ENCODE assay signal across 2 cellular contexts in the genomic region with DNA sequence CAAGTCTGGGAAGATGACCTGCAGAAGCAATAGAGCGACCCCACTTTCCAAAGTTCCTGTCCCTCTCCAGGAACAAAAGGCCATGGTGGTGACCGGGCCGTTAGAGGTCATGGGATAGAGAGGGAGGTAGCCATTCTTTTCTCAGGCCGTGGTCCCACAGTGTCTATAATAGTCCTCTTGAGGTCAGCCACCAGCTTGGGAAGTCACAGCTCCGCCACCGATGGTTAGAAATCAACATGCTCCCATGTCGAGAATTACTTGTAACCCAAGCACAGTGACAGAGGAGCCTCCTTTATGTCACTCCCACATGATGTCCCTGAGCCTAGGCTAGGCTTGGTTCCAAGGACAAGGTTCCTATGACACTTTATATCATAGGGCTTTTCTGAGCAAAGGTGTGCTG.
TF ChIP-seq lines count a peak whose summit lies in the region.

No MANE protein-coding gene starts in this region.

TF ChIP-seq in liver, 16 proteins besides CTCF, POLR2A, EP300 and RAD21:
- no peak for TF ChIP-seq FOXA2 (IDR thresholded peaks at IDR 0.05)
- TF ChIP-seq NR2F2 (IDR thresholded peaks at IDR 0.05): peak; percentile 95
- TF ChIP-seq RXRA (IDR thresholded peaks at IDR 0.05): peak in 1 of 2 donors; percentile 39
- TF ChIP-seq, protein P1, sequence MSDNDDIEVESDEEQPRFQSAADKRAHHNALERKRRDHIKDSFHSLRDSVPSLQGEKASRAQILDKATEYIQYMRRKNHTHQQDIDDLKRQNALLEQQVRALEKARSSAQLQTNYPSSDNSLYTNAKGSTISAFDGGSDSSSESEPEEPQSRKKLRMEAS (IDR thresholded peaks at IDR 0.05): no peak

TF ChIP-seq in HepG2, 621 proteins besides CTCF, POLR2A, EP300 and RAD21:
- no peak for TF ChIP-seq ZNF891 (CRISPR knock-in tag; IDR thresholded peaks at IDR 0.05)
- TF ChIP-seq KDM3A (CRISPR knock-in tag; IDR thresholded peaks at IDR 0.05; ENCODE audit: low read depth): no peak
- TF ChIP-seq FOXO1 (CRISPR knock-in tag; IDR thresholded peaks at IDR 0.05): no peak
- no peak for TF ChIP-seq ZMYM3 (CRISPR knock-in tag; IDR thresholded peaks at IDR 0.05)
- TF ChIP-seq, protein P2, sequence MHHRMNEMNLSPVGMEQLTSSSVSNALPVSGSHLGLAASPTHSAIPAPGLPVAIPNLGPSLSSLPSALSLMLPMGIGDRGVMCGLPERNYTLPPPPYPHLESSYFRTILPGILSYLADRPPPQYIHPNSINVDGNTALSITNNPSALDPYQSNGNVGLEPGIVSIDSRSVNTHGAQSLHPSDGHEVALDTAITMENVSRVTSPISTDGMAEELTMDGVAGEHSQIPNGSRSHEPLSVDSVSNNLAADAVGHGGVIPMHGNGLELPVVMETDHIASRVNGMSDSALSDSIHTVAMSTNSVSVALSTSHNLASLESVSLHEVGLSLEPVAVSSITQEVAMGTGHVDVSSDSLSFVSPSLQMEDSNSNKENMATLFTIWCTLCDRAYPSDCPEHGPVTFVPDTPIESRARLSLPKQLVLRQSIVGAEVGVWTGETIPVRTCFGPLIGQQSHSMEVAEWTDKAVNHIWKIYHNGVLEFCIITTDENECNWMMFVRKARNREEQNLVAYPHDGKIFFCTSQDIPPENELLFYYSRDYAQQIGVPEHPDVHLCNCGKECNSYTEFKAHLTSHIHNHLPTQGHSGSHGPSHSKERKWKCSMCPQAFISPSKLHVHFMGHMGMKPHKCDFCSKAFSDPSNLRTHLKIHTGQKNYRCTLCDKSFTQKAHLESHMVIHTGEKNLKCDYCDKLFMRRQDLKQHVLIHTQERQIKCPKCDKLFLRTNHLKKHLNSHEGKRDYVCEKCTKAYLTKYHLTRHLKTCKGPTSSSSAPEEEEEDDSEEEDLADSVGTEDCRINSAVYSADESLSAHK (CRISPR knock-in tag; IDR thresholded peaks at IDR 0.05; ENCODE audit: borderline replicate concordance): no peak
- no peak for TF ChIP-seq ZNF629 (CRISPR knock-in tag; conservative IDR thresholded peaks at IDR 0.05)
- TF ChIP-seq, protein P3, sequence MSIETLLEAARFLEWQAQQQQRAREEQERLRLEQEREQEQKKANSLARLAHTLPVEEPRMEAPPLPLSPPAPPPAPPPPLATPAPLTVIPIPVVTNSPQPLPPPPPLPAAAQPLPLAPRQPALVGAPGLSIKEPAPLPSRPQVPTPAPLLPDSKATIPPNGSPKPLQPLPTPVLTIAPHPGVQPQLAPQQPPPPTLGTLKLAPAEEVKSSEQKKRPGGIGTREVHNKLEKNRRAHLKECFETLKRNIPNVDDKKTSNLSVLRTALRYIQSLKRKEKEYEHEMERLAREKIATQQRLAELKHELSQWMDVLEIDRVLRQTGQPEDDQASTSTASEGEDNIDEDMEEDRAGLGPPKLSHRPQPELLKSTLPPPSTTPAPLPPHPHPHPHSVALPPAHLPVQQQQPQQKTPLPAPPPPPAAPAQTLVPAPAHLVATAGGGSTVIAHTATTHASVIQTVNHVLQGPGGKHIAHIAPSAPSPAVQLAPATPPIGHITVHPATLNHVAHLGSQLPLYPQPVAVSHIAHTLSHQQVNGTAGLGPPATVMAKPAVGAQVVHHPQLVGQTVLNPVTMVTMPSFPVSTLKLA (IDR thresholded peaks at IDR 0.05): no peak
- TF ChIP-seq, protein P4, sequence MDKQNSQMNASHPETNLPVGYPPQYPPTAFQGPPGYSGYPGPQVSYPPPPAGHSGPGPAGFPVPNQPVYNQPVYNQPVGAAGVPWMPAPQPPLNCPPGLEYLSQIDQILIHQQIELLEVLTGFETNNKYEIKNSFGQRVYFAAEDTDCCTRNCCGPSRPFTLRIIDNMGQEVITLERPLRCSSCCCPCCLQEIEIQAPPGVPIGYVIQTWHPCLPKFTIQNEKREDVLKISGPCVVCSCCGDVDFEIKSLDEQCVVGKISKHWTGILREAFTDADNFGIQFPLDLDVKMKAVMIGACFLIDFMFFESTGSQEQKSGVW (CRISPR knock-in tag; IDR thresholded peaks at IDR 0.05; ENCODE audit: borderline replicate concordance): no peak
- TF ChIP-seq, protein P5, sequence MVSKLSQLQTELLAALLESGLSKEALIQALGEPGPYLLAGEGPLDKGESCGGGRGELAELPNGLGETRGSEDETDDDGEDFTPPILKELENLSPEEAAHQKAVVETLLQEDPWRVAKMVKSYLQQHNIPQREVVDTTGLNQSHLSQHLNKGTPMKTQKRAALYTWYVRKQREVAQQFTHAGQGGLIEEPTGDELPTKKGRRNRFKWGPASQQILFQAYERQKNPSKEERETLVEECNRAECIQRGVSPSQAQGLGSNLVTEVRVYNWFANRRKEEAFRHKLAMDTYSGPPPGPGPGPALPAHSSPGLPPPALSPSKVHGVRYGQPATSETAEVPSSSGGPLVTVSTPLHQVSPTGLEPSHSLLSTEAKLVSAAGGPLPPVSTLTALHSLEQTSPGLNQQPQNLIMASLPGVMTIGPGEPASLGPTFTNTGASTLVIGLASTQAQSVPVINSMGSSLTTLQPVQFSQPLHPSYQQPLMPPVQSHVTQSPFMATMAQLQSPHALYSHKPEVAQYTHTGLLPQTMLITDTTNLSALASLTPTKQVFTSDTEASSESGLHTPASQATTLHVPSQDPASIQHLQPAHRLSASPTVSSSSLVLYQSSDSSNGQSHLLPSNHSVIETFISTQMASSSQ (IDR thresholded peaks at IDR 0.05; ENCODE audit: low read depth): no peak
- TF ChIP-seq, protein P5 (CRISPR knock-in tag; IDR thresholded peaks at IDR 0.05; ENCODE audit: borderline replicate concordance): no peak
- TF ChIP-seq RXRA (CRISPR knock-in tag; IDR thresholded peaks at IDR 0.05): no peak
- TF ChIP-seq, protein P6, sequence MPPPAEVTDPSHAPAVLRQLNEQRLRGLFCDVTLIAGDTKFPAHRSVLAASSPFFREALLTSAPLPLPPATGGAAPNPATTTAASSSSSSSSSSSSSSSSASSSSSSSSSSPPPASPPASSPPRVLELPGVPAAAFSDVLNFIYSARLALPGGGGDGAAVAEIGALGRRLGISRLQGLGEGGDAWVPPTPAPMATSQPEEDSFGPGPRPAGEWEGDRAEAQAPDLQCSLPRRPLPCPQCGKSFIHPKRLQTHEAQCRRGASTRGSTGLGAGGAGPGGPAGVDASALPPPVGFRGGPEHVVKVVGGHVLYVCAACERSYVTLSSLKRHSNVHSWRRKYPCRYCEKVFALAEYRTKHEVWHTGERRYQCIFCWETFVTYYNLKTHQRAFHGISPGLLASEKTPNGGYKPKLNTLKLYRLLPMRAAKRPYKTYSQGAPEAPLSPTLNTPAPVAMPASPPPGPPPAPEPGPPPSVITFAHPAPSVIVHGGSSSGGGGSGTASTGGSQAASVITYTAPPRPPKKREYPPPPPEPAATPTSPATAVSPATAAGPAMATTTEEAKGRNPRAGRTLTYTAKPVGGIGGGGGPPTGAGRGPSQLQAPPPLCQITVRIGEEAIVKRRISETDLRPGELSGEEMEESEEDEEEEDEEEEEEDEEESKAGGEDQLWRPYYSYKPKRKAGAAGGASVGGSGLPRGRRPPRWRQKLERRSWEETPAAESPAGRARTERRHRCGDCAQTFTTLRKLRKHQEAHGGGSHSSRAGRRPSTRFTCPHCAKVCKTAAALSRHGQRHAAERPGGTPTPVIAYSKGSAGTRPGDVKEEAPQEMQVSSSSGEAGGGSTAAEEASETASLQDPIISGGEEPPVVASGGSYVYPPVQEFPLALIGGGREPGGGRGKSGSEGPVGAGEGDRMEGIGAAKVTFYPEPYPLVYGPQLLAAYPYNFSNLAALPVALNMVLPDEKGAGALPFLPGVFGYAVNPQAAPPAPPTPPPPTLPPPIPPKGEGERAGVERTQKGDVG (CRISPR knock-in tag; IDR thresholded peaks at IDR 0.05; ENCODE audit: borderline replicate concordance): no peak
- TF ChIP-seq, protein P7, sequence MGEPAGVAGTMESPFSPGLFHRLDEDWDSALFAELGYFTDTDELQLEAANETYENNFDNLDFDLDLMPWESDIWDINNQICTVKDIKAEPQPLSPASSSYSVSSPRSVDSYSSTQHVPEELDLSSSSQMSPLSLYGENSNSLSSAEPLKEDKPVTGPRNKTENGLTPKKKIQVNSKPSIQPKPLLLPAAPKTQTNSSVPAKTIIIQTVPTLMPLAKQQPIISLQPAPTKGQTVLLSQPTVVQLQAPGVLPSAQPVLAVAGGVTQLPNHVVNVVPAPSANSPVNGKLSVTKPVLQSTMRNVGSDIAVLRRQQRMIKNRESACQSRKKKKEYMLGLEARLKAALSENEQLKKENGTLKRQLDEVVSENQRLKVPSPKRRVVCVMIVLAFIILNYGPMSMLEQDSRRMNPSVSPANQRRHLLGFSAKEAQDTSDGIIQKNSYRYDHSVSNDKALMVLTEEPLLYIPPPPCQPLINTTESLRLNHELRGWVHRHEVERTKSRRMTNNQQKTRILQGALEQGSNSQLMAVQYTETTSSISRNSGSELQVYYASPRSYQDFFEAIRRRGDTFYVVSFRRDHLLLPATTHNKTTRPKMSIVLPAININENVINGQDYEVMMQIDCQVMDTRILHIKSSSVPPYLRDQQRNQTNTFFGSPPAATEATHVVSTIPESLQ (CRISPR knock-in tag; conservative IDR thresholded peaks at IDR 0.05): no peak
- no peak for TF ChIP-seq RFX3 (CRISPR knock-in tag; IDR thresholded peaks at IDR 0.05)
- TF ChIP-seq, protein P8, sequence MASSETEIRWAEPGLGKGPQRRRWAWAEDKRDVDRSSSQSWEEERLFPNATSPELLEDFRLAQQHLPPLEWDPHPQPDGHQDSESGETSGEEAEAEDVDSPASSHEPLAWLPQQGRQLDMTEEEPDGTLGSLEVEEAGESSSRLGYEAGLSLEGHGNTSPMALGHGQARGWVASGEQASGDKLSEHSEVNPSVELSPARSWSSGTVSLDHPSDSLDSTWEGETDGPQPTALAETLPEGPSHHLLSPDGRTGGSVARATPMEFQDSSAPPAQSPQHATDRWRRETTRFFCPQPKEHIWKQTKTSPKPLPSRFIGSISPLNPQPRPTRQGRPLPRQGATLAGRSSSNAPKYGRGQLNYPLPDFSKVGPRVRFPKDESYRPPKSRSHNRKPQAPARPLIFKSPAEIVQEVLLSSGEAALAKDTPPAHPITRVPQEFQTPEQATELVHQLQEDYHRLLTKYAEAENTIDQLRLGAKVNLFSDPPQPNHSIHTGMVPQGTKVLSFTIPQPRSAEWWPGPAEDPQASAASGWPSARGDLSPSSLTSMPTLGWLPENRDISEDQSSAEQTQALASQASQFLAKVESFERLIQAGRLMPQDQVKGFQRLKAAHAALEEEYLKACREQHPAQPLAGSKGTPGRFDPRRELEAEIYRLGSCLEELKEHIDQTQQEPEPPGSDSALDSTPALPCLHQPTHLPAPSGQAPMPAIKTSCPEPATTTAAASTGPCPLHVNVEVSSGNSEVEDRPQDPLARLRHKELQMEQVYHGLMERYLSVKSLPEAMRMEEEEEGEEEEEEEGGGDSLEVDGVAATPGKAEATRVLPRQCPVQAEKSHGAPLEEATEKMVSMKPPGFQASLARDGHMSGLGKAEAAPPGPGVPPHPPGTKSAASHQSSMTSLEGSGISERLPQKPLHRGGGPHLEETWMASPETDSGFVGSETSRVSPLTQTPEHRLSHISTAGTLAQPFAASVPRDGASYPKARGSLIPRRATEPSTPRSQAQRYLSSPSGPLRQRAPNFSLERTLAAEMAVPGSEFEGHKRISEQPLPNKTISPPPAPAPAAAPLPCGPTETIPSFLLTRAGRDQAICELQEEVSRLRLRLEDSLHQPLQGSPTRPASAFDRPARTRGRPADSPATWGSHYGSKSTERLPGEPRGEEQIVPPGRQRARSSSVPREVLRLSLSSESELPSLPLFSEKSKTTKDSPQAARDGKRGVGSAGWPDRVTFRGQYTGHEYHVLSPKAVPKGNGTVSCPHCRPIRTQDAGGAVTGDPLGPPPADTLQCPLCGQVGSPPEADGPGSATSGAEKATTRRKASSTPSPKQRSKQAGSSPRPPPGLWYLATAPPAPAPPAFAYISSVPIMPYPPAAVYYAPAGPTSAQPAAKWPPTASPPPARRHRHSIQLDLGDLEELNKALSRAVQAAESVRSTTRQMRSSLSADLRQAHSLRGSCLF (CRISPR knock-in tag; IDR thresholded peaks at IDR 0.05; ENCODE audit: borderline replicate concordance): no peak
- TF ChIP-seq HNRNPLL (IDR thresholded peaks at IDR 0.05; ENCODE audit: low read depth, low read length, poor library complexity, severe bottlenecking): no peak
- no peak for TF ChIP-seq ZNF33A (CRISPR knock-in tag; IDR thresholded peaks at IDR 0.05; ENCODE audit: borderline replicate concordance)
- TF ChIP-seq ZNF550 (CRISPR knock-in tag; IDR thresholded peaks at IDR 0.05; ENCODE audit: borderline replicate concordance): no peak
